ENCODE assay signal across 1 cellular context in genomic region chr1:233897325-233898162, GRCh38.
TF ChIP-seq lines count a peak whose summit lies in the region.

No MANE protein-coding gene starts in this region.

TF ChIP-seq in HepG2, 621 proteins besides CTCF, POLR2A, EP300 and RAD21 (continued from another document):
- TF ChIP-seq FUBP1 (CRISPR knock-in tag; IDR thresholded peaks at IDR 0.05; ENCODE audit: borderline replicate concordance) (no peak), NKX3-1 (CRISPR knock-in tag; IDR thresholded peaks at IDR 0.05) (no peak), GRHL1 (CRISPR knock-in tag; conservative IDR thresholded peaks at IDR 0.05) (no peak), AKNA (CRISPR knock-in tag; IDR thresholded peaks at IDR 0.05; ENCODE audit: borderline replicate concordance) (no peak), GTF2F1 (IDR thresholded peaks at IDR 0.05; ENCODE audit: low read length) (no peak), ZFP91 (CRISPR knock-in tag; IDR thresholded peaks at IDR 0.05; ENCODE audit: borderline replicate concordance) (no peak), ZNF569 (CRISPR knock-in tag; IDR thresholded peaks at IDR 0.05; ENCODE audit: borderline replicate concordance) (no peak), SAP130 (CRISPR knock-in tag; IDR thresholded peaks at IDR 0.05; ENCODE audit: low read depth) (no peak), PATZ1 (CRISPR knock-in tag; IDR thresholded peaks at IDR 0.05) (no peak), ZFAT (CRISPR knock-in tag; conservative IDR thresholded peaks at IDR 0.05) (no peak), ZNF275 (CRISPR knock-in tag; IDR thresholded peaks at IDR 0.05; ENCODE audit: borderline replicate concordance) (no peak)
